In genomic region chr21:32562426-32562825, GRCh38 we compare ENCODE assay signal across 11 cellular contexts. TPM values are rescaled to one million over a fixed set of nuclear protein-coding genes. Genes with fewer than 3 reads are reported as not detected.
DNase-seq lines count a peak whose midpoint lies in the region; ATAC-seq and TF ChIP-seq lines count a peak whose summit lies in the region.
"Had no signal": no experiment of that assay in that cellular context is flagged by ENCODE, and none has a peak within 500 bp of the region (broad histone marks: within the 10 kb centered on the region; RNA-seq: fewer than 3 reads in every experiment).

No MANE protein-coding gene starts in this region.

- no peak overlapping the region for H3K27ac Mint-ChIP-seq in stimulated activated naive B cell treated with anti-CD40 and anti-IgM and Interleukin-4, amounts not matched to agents 10 μg/mL and 1 μg/mL and 100 μg/mL, for 72 hours

- peaks cover 7 to 9% of the 10 kb centered on the region in 2 donors for H3K9me3 Mint-ChIP-seq in stimulated activated naive B cell treated with anti-CD40 and anti-IgM and Interleukin-4, amounts not matched to agents 10 μg/mL and 1 μg/mL and 100 μg/mL, for 72 hours

- H3K4me1 ChIP-seq in iPS-20b (ENCODE audit: insufficient read depth, low read length) (peaks cover 21% of the 10 kb centered on the region; the same call in 1 of the 2 replicates), testis (no peaks in the 10 kb centered on the region)
- H3K4me1 ChIP-seq: A549 had no signal

- TF ChIP-seq CTCF in testis (IDR thresholded peaks at IDR 0.05): peak in 2 of 3 experiments; percentile 21 to 27

- TF ChIP-seq POLR2A in testis (IDR thresholded peaks at IDR 0.05): no peak

- intact Hi-C loops in testis (cut with DNase I; ENCODE audit: low total_unique reads): loop anchor here (10.0 kb wide), 1 partner anchor 158 kb away; no protein-coding TSS in a partner anchor

- DNase-seq in NCI-H82 (lab: John Stamatoyannopoulos, UW) (peak; percentile 30), NCI-H82 treated with DMSO at 0.1 percent for 48 hours (lab: John Stamatoyannopoulos, UW; ENCODE audit: unreplicated experiment) (no peak), astrocyte of the hippocampus (ENCODE audit: low read depth, low spot score) (peak; percentile 72), testis (peak; percentile 71), NCI-H2081 (lab: John Stamatoyannopoulos, UW) (no peak)
- DNase-seq in stimulated activated naive B cell treated with anti-CD40 and anti-IgM and Interleukin-4, amounts not matched to agents 10 μg/mL and 1 μg/mL and 100 μg/mL, for 72 hours: no peak

- H3K27ac ChIP-seq in iPS-20b (ENCODE audit: low read length): peak overlapping the region; percentile 92
- H3K27ac ChIP-seq in testis: no peak overlapping the region
- H3K27ac ChIP-seq: A549 had no signal

- no peak for ATAC-seq in GM21423 (IDR thresholded peaks at IDR 0.05; ENCODE audit: unreplicated experiment)
- no peak for ATAC-seq in stimulated activated naive B cell treated with anti-CD40 and anti-IgM and Interleukin-4, amounts not matched to agents 10 μg/mL and 1 μg/mL and 100 μg/mL, for 72 hours (replicated peaks)
- ATAC-seq: A549, mucosa of descending colon had no signal

- H3K27me3 Mint-ChIP-seq in stimulated activated naive B cell treated with anti-CD40 and anti-IgM and Interleukin-4, amounts not matched to agents 10 μg/mL and 1 μg/mL and 100 μg/mL, for 72 hours: peaks cover 26 to 41% of the 10 kb centered on the region in 2 donors

- no peaks in the 10 kb centered on the region for H3K4me1 Mint-ChIP-seq in stimulated activated naive B cell treated with anti-CD40 and anti-IgM and Interleukin-4, amounts not matched to agents 10 μg/mL and 1 μg/mL and 100 μg/mL, for 72 hours

- H3K36me3 ChIP-seq in iPS-20b (ENCODE audit: insufficient read depth, low read depth, low read length) (peaks cover 12% of the 10 kb centered on the region; the same call in 1 of the 2 replicates), testis (ENCODE audit: low read depth, missing control alignments) (no peaks in the 10 kb centered on the region)
- H3K36me3 ChIP-seq: tibial nerve had no signal

- H3K9ac ChIP-seq in iPS-20b (ENCODE audit: low read depth, low read length): peak overlapping the region; percentile 74

- peaks cover 6 to 10% of the 10 kb centered on the region in 2 donors for H3K36me3 Mint-ChIP-seq in stimulated activated naive B cell treated with anti-CD40 and anti-IgM and Interleukin-4, amounts not matched to agents 10 μg/mL and 1 μg/mL and 100 μg/mL, for 72 hours

- H3K4me3 Mint-ChIP-seq in stimulated activated naive B cell treated with anti-CD40 and anti-IgM and Interleukin-4, amounts not matched to agents 10 μg/mL and 1 μg/mL and 100 μg/mL, for 72 hours: no peak overlapping the region

- H3K9me3 ChIP-seq in iPS-20b (ENCODE audit: insufficient read depth, low read depth, low read length) (peaks cover 14% of the 10 kb centered on the region; the same call in 1 of the 2 replicates), testis (no peaks in the 10 kb centered on the region)
- H3K9me3 ChIP-seq: mucosa of descending colon had no signal

- 50 to 57% methylated on average over 5 of the region's 5 CpGs for WGBS in testis, 2 donors

- H3K4me3 ChIP-seq in iPS-20b (ENCODE audit: low read length) (0 out of 2 replicates have a peak overlapping the region, but pooled peaks have one; percentile 38), testis (no peak overlapping the region)
- H3K4me3 ChIP-seq: A549, mucosa of descending colon, tibial nerve had no signal

- H3K27me3 ChIP-seq in iPS-20b (ENCODE audit: insufficient read depth, low read length): no peaks in the 10 kb centered on the region
- no peaks in the 10 kb centered on the region for H3K27me3 ChIP-seq in testis
- H3K27me3 ChIP-seq: tibial nerve had no signal

RNA-seq across cellular contexts. Expression of gene TCP10L, which starts 22.9 kb away (rescaled TPM):
- 100 to 1,000 TPM in 1 of 2 donors, 10 to 100 TPM in 1; 81.3 to 107 TPM for total RNA-seq in testis
- polyA plus RNA-seq in testis (ENCODE audit: insufficient read depth, low read depth, low replicate concordance): 350 TPM

RNA-seq across cellular contexts. Expression of gene CFAP298, which starts 49.8 kb away (rescaled TPM):
- 10 to 100 TPM; 55.6 to 60.2 TPM for total RNA-seq in testis
- 114 TPM for polyA plus RNA-seq in testis (ENCODE audit: insufficient read depth, low read depth, low replicate concordance)

Comparison
In these comparisons a context has a peak if more than half of its experiments do, and no peak if none do; other contexts are left out.
1. DNase-seq: peak in NCI-H82 (single experiment), astrocyte of the hippocampus (single experiment) and testis (single experiment); none in NCI-H82 treated with DMSO at 0.1 percent for 48 hours (single experiment), stimulated activated naive B cell treated with anti-CD40 and anti-IgM and Interleukin-4, amounts not matched to agents 10 μg/mL and 1 μg/mL and 100 μg/mL, for 72 hours (single experiment) and NCI-H2081 (0 of 2).